In genomic region chr19:47467914-47468313, GRCh38 we compare ENCODE assay signal across 2 cellular contexts.
TF ChIP-seq lines count a peak whose summit lies in the region.

No MANE protein-coding gene starts in this region.

TF ChIP-seq in H1, 55 proteins besides CTCF, POLR2A, EP300 and RAD21:
- TF ChIP-seq USF2 (IDR thresholded peaks at IDR 0.05; ENCODE audit: low read length) (no peak), RFX5 (IDR thresholded peaks at IDR 0.05; ENCODE audit: borderline replicate concordance, low read depth, low read length) (no peak), ATF3 (IDR thresholded peaks at IDR 0.05; ENCODE audit: insufficient read depth, low read depth, low read length) (no peak), SRF (IDR thresholded peaks at IDR 0.05; ENCODE audit: low read depth, low read length) (no peak), RBBP5 (IDR thresholded peaks at IDR 0.05; ENCODE audit: borderline replicate concordance, low read depth, low read length) (no peak), YY1 (IDR thresholded peaks at IDR 0.05; ENCODE audit: low read depth, low read length) (no peak), BRCA1 (IDR thresholded peaks at IDR 0.05; ENCODE audit: low read depth, low read length) (no peak), HDAC2 (IDR thresholded peaks at IDR 0.05; ENCODE audit: borderline replicate concordance in 1 of 2, low read depth in 2 of 2, low read length in 2 of 2) (no peak), CEBPB (IDR thresholded peaks at IDR 0.05; ENCODE audit: low read depth, low read length) (no peak), NANOG (IDR thresholded peaks at IDR 0.05; ENCODE audit: insufficient read depth, low read depth, low read length, poor library complexity, severe bottlenecking) (no peak), RXRA (IDR thresholded peaks at IDR 0.05; ENCODE audit: insufficient read depth, low read depth, low read length) (no peak), POU5F1 (IDR thresholded peaks at IDR 0.05; ENCODE audit: low read depth, low read length) (no peak), JUN (IDR thresholded peaks at IDR 0.05; ENCODE audit: low read depth, low read length) (no peak), PHF8 (conservative IDR thresholded peaks at IDR 0.05; ENCODE audit: low read depth, low read length) (no peak)
TF ChIP-seq in H1: peak in this region for 0.

TF ChIP-seq in WTC11, 78 proteins besides CTCF, POLR2A, EP300 and RAD21:
- TF ChIP-seq E2F1 (CRISPR knock-in tag; IDR thresholded peaks at IDR 0.05) (no peak), GRHL2 (CRISPR knock-in tag; IDR thresholded peaks at IDR 0.05; ENCODE audit: insufficient replicate concordance, severe bottlenecking) (no peak), ZNF281 (CRISPR knock-in tag; IDR thresholded peaks at IDR 0.05) (no peak), MXD4 (CRISPR knock-in tag; IDR thresholded peaks at IDR 0.05; ENCODE audit: borderline replicate concordance) (no peak), CREM (CRISPR knock-in tag; IDR thresholded peaks at IDR 0.05) (no peak), PRDM15 (CRISPR knock-in tag; IDR thresholded peaks at IDR 0.05) (no peak), CDX4 (CRISPR knock-in tag; IDR thresholded peaks at IDR 0.05; ENCODE audit: borderline replicate concordance) (no peak), TP53 (CRISPR knock-in tag; IDR thresholded peaks at IDR 0.05) (no peak)
